8 cellular contexts compared by ENCODE assay signal in genomic region chr2:148645135-148645924, GRCh38. TPM values are rescaled to one million over a fixed set of nuclear protein-coding genes. Genes with fewer than 3 reads are reported as not detected.
DNase-seq lines count a peak whose midpoint lies in the region; ATAC-seq, FAIRE-seq and TF ChIP-seq lines count a peak whose summit lies in the region.

No MANE protein-coding gene starts in this region.

- H3K9me3 Mint-ChIP-seq in WTC11 = no peaks in the 10 kb centered on the region

- peak; percentile 73 for DNase-seq in AG04450 (ENCODE audit: low read depth, low spot score)
- peak; percentile 98 for DNase-seq in NCI-H2227 treated with DMSO at 0.1 percent for 48 hours (lab: John Stamatoyannopoulos, UW)
- peak; percentile 92 for DNase-seq in WTC11 (ENCODE audit: low spot score)
- DNase-seq in cardiac fibroblast (ENCODE audit: low read depth in 2 of 2) = peak; percentile 93 to 94
- peak; percentile 87 for DNase-seq in iPS-NIHi7 (ENCODE audit: extremely low spot score)
- peak; percentile 94 for DNase-seq in small intestine

- H3K4me3 ChIP-seq in AG04450 (ENCODE audit: low read depth, low read length) (peak overlapping the region; percentile 97), cardiac fibroblast (replicated peaks in 1 of 2; ENCODE audit: low read depth in 2 of 2, low read length in 2 of 2) (peak overlapping the region; percentile 79 to 87), small intestine (ENCODE audit: low read depth in 1 of 2, low read length in 2 of 2) (peak overlapping the region; percentile 88 to 97)

- CTCF ChIA-PET in AG04450 (lab: Charles Lee) (interaction anchor here (0.5 to 1.0 kb wide), 8 partner anchors 30 to 1048 kb away, joined by 3 to 13 read pairs (median 3); no protein-coding TSS in a partner anchor), WTC11 (lab: Charles Lee) (interaction anchor here (0.7 to 0.8 kb wide), 2 partner anchors 118 to 133 kb away, joined by 4 read pairs; no protein-coding TSS in a partner anchor)

- ATAC-seq in GM18907 (IDR thresholded peaks at IDR 0.05; ENCODE audit: unreplicated experiment) (peak; percentile 59), HG03196 (IDR thresholded peaks at IDR 0.05; ENCODE audit: unreplicated experiment) (peak; percentile 68), WTC11 (peak; percentile 81)

- TF ChIP-seq CTCF in AG04450 (IDR thresholded peaks at IDR 0.05; ENCODE audit: low read depth, low read length) = peak; percentile 45
- no peak for TF ChIP-seq CTCF in WTC11 (IDR thresholded peaks at IDR 0.05)
- peak; percentile 35 for TF ChIP-seq CTCF in cardiac fibroblast (IDR thresholded peaks at IDR 0.05; ENCODE audit: low read depth, low read length)

- peak overlapping the region; percentile 99 for H3K27ac Mint-ChIP-seq in WTC11

- H3K36me3 ChIP-seq in small intestine (ENCODE audit: control insufficient read depth in 2 of 2, insufficient read depth in 2 of 2, low read length in 2 of 2) = no peaks in the 10 kb centered on the region

- H3K36me3 Mint-ChIP-seq in WTC11 = no peaks in the 10 kb centered on the region

- H3K27ac ChIP-seq in AG04450 (ENCODE audit: low read depth, low read length) = peak overlapping the region; percentile 99
- H3K27ac ChIP-seq in small intestine (ENCODE audit: low read depth in 1 of 2, low read length in 1 of 2) = peak overlapping the region; percentile 89 to 100

- H3K9me3 ChIP-seq in AG04450 (ENCODE audit: control insufficient read depth, insufficient read depth, low read length) = no peaks in the 10 kb centered on the region
- no peaks in the 10 kb centered on the region for H3K9me3 ChIP-seq in small intestine (ENCODE audit: control insufficient read depth, low read depth)

- POLR2A ChIA-PET in AG04450 (lab: Yijun Ruan, JAX) = interaction anchor here (0.6 to 1.0 kb wide), 17 partner anchors 8 to 1095 kb away, joined by 3 to 14 read pairs (median 6); no protein-coding TSS in a partner anchor
- POLR2A ChIA-PET in WTC11 (lab: Charles Lee) = interaction anchor here (0.6 to 1.0 kb wide), 5 partner anchors 31 to 511 kb away, joined by 3 to 9 read pairs (median 4); no protein-coding TSS in a partner anchor

- peak overlapping the region; percentile 94 for H3K4me3 Mint-ChIP-seq in WTC11

- no peaks in the 10 kb centered on the region for H3K27me3 Mint-ChIP-seq in WTC11 (ENCODE audit: low read depth)

- H3K27me3 ChIP-seq in AG04450 (ENCODE audit: control insufficient read depth, insufficient read depth, low read length) = peaks cover 5% of the 10 kb centered on the region
- H3K27me3 ChIP-seq in small intestine (ENCODE audit: control insufficient read depth in 2 of 2, insufficient read depth in 2 of 2, low read length in 2 of 2) = no peaks in the 10 kb centered on the region

- H3K4me1 Mint-ChIP-seq in WTC11 = peaks cover 38% of the 10 kb centered on the region

- 0% methylated on average over 72 to 80 of the region's 80 CpGs for WGBS in small intestine, 3 donors

- H3K4me1 ChIP-seq in small intestine (ENCODE audit: control insufficient read depth in 2 of 2, insufficient read depth in 1 of 2, low read depth in 1 of 2, low read length in 1 of 2) = peaks cover 0 to 4% of the 10 kb centered on the region in 2 donors

- no peak for FAIRE-seq in small intestine (lab: Jason Lieb, UNC)

TF ChIP-seq in WTC11, 78 proteins besides CTCF, POLR2A, EP300 and RAD21 (continues in another document):
- TF ChIP-seq PRRX2 (CRISPR knock-in tag; IDR thresholded peaks at IDR 0.05) (no peak), ZNF317 (CRISPR knock-in tag; IDR thresholded peaks at IDR 0.05; ENCODE audit: borderline replicate concordance, low read depth) (no peak), ZBTB21 (CRISPR knock-in tag; IDR thresholded peaks at IDR 0.05; ENCODE audit: borderline replicate concordance) (no peak), CREM (CRISPR knock-in tag; IDR thresholded peaks at IDR 0.05) (no peak), ZNF425 (CRISPR knock-in tag; conservative IDR thresholded peaks at IDR 0.05) (no peak), FOXK1 (CRISPR knock-in tag; IDR thresholded peaks at IDR 0.05) (peak; percentile 96), ATF6 (CRISPR knock-in tag; IDR thresholded peaks at IDR 0.05) (no peak), HMGA2 (CRISPR knock-in tag; IDR thresholded peaks at IDR 0.05) (no peak), CBFB (CRISPR knock-in tag; IDR thresholded peaks at IDR 0.05; ENCODE audit: low read depth) (no peak), ARID4B (CRISPR knock-in tag; IDR thresholded peaks at IDR 0.05; ENCODE audit: borderline replicate concordance) (peak; percentile 27; the same call in 1 of the 2 replicates)
- TF ChIP-seq, protein P1, sequence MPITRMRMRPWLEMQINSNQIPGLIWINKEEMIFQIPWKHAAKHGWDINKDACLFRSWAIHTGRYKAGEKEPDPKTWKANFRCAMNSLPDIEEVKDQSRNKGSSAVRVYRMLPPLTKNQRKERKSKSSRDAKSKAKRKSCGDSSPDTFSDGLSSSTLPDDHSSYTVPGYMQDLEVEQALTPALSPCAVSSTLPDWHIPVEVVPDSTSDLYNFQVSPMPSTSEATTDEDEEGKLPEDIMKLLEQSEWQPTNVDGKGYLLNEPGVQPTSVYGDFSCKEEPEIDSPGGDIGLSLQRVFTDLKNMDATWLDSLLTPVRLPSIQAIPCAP (CRISPR knock-in tag; IDR thresholded peaks at IDR 0.05) = no peak

RNA-seq across cellular contexts. Expression of gene EPC2, which starts 0.8 kb away (rescaled TPM):
- 18.5 and 24.7 TPM in 2 replicates for polyA plus RNA-seq in AG04450 (2011; rRNA removed)
- 28.8 and 37.0 TPM in 2 replicates for polyA minus RNA-seq in AG04450 (2011; rRNA and poly(A)+ RNA removed)
- 19.8 to 20.3 TPM (median 19.8 TPM) in 3 replicates for total RNA-seq in WTC11 (2021)
- polyA plus RNA-seq in small intestine = 1 to 10 TPM; 7.2 to 9.0 (median 7.8) TPM

Comparison
In these comparisons a context has a peak if more than half of its experiments do, and no peak if none do; other contexts are left out.
1. Peak in every context shown above with its lines: DNase-seq, ATAC-seq, H3K4me3 ChIP-seq and H3K27ac ChIP-seq.